Comparison of ENCODE assay signal across 8 cellular contexts in the genomic region with DNA sequence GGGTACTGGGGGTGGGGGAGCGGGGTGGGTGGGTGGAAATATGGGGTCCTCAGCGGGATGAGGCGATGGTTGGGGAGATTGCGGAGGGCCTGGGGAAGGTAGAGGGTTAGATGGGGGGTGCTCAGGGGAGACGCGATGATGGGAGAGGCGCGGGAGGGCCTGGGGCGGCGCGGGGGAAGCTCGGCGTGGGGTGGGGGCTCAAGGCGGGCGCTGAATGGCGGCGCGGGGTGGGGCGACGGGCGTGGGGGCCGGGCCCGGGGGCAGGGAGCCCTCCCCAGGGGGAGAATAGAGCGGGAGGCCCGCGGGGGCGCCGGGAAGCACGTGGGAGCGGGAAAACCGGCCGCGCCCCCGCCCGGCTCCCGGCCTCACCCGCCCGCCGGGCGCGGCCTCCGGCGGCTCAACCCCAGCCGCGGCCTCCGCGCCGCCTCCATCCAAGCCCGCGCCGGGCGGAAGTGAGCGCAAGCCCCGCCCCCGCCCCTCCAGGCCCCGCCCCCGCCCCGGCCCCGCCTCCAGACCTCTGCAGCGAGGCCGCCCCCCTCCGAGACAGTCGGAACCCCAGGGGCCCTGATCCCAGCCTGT. TPM values are rescaled to one million over a fixed set of nuclear protein-coding genes. Genes with fewer than 3 reads are reported as not detected.
DNase-seq lines count a peak whose midpoint lies in the region; ATAC-seq, FAIRE-seq and TF ChIP-seq lines count a peak whose summit lies in the region.

Gene FAAP20, minus strand, starts transcription at position 454 of the 579 bp plus-strand sequence. Its CDS starts 23 bp downstream, at position 431.

- peaks cover 9% of the 10 kb centered on the region for H3K36me3 Mint-ChIP-seq in central memory CD8-positive, alpha-beta T cell (ENCODE audit: insufficient read depth)

- H3K4me1 ChIP-seq in kidney (ENCODE audit: control insufficient read depth in 1 of 2, insufficient read depth in 1 of 2, low read depth in 1 of 2, low read length in 2 of 2): peaks cover 4 to 35% of the 10 kb centered on the region in 2 donors

- no peaks in the 10 kb centered on the region for H3K9me3 ChIP-seq in kidney (ENCODE audit: control insufficient read depth in 1 of 2, low read length in 2 of 2)

- in situ Hi-C loops in G401 (cut with HindIII; ENCODE audit: low sequenced_read_pairs): no loop called here

- H3K27ac ChIP-seq in kidney (ENCODE audit: low read depth in 2 of 2, low read length in 2 of 2): peak within 1 kb of the TSS; percentile 89 to 93

- no peak for TF ChIP-seq CTCF in kidney (IDR thresholded peaks at IDR 0.05; ENCODE audit: borderline replicate concordance, extremely low read depth, insufficient read depth)

- H3K4me1 Mint-ChIP-seq in central memory CD8-positive, alpha-beta T cell: peaks cover 15% of the 10 kb centered on the region

- DNase-seq in G401 (ENCODE audit: low spot score) (no peak), HUDEP-2 (lab: John Stamatoyannopoulos, UW; ENCODE audit: unreplicated experiment in 76 of 76) (peak in 63 of 76 experiments; percentile 11 to 97 (median 71)), kidney (peak; percentile 87), NCI-H187 treated with DMSO at 0.1 percent for 48 hours (lab: John Stamatoyannopoulos, UW) (no peak)
- DNase-seq in central memory CD8-positive, alpha-beta T cell (ENCODE audit: low spot score in 2 of 2): peak in 1 of 2 donors; percentile 32
- peak; percentile 68 for DNase-seq in stimulated activated CD4-positive, alpha-beta T cell treated with anti-CD3 and anti-CD28 coated beads, Interleukin-1b, Interleukin-23, amount 100 ng/mL, for 48 hours

- no peak for FAIRE-seq in kidney (lab: Jason Lieb, UNC)

- intact Hi-C loops in T-helper 2 cell treated with Interferon-gamma antibody and Interleukin-4, amounts not matched to agents 100 ng/mL and 5 ng/mL, for 36 hours (cut with micrococcal nuclease): loop anchor here (2.0 to 10.0 kb wide), 2 partner anchors 110 to 352 kb away; no protein-coding TSS in a partner anchor
- intact Hi-C loops in kidney (cut with DNase I): no loop called here

- H3K9me3 Mint-ChIP-seq in central memory CD8-positive, alpha-beta T cell: no peaks in the 10 kb centered on the region

- peak within 1 kb of the TSS; percentile 81 to 82 for H3K9ac ChIP-seq in kidney (ENCODE audit: low read length in 2 of 2)

- H3K27ac Mint-ChIP-seq in central memory CD8-positive, alpha-beta T cell (ENCODE audit: low read depth): peak within 1 kb of the TSS; percentile 89

- ATAC-seq in GM21423 (IDR thresholded peaks at IDR 0.05; ENCODE audit: unreplicated experiment): peak; percentile 37
- peak; percentile 47 for ATAC-seq in central memory CD8-positive, alpha-beta T cell (replicated peaks; ENCODE audit: extremely low read depth, poor library complexity, severe bottlenecking)

- no peaks in the 10 kb centered on the region for H3K27me3 Mint-ChIP-seq in central memory CD8-positive, alpha-beta T cell

- H3K4me3 ChIP-seq in kidney (ENCODE audit: low read length in 2 of 2): peak within 1 kb of the TSS; percentile 58 to 71

- peak within 1 kb of the TSS; percentile 81 for H3K4me3 Mint-ChIP-seq in central memory CD8-positive, alpha-beta T cell

- H3K36me3 ChIP-seq in kidney (ENCODE audit: control insufficient read depth in 1 of 2, insufficient read depth in 2 of 2, low read length in 2 of 2): no peaks in the 10 kb centered on the region

RNA-seq across cellular contexts. Expression of gene FAAP20, which starts in this region (rescaled TPM):
- 79.9 and 105 TPM in 2 replicates for total RNA-seq in G401 (2014; rRNA removed; shearing (Covaris generic))
- total RNA-seq in T-helper 2 cell treated with Interferon-gamma antibody and Interleukin-4, amounts not matched to agents 100 ng/mL and 5 ng/mL, for 36 hours: 49.2 and 52.7 TPM in 2 replicates
- total RNA-seq in kidney: 69.0 TPM
- 109 TPM for polyA plus RNA-seq in kidney (ENCODE audit: insufficient read depth, low read depth, low replicate concordance)

Comparison
In these comparisons a context has a peak if more than half of its experiments do, and no peak if none do; other contexts are left out.
1. DNase-seq: peak in HUDEP-2 (63 of 76), kidney (single experiment) and stimulated activated CD4-positive, alpha-beta T cell treated with anti-CD3 and anti-CD28 coated beads, Interleukin-1b, Interleukin-23, amount 100 ng/mL, for 48 hours (single experiment); none in G401 (single experiment) and NCI-H187 treated with DMSO at 0.1 percent for 48 hours (single experiment).